Comparison of ENCODE assay signal across 16 cellular contexts in the genomic region with DNA sequence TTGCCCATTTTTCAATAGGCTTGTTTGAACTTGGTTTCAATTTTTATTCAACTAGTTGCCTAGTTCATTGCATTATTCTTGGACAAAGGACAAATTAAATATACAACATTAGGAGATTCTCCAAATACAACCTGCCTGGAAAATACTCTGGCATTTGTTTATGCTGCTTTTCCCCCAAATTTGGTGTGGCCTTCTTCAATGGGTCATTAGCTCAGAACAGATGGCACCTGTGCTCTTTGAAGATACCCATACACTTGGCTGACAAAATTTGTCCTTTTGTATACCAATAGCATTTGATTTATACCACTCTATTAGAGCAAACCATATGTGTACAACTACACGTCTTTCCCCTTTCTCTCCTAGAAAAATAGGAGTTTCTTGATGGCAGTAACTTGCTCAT. TPM values are rescaled to one million over a fixed set of nuclear protein-coding genes. Genes with fewer than 3 reads are reported as not detected.
DNase-seq lines count a peak whose midpoint lies in the region; ATAC-seq and TF ChIP-seq lines count a peak whose summit lies in the region.
"Had no signal": no experiment of that assay in that cellular context is flagged by ENCODE, and none has a peak within 500 bp of the region (broad histone marks: within the 10 kb centered on the region; RNA-seq: fewer than 3 reads in every experiment).

No MANE protein-coding gene starts in this region.

- H3K9me3 ChIP-seq in iPS-18a (ENCODE audit: control insufficient read depth, low read depth, low read length) (no peaks in the 10 kb centered on the region), upper lobe of right lung (no peaks in the 10 kb centered on the region), right lobe of liver (no peaks in the 10 kb centered on the region)
- H3K9me3 ChIP-seq: BE2C, Peyer's patch had no signal

- no peak for ATAC-seq in stimulated activated naive CD8-positive, alpha-beta T cell treated with anti-CD3 and anti-CD28 coated beads, Interleukin-15, Interleukin-2, amounts not matched to agents 100 U/mL and 50 U/mL, for 24 hours
- ATAC-seq in activated CD8-positive, alpha-beta T cell treated with anti-CD3 and anti-CD28 coated beads for 36 hours, result no peak
- ATAC-seq in upper lobe of right lung (no peak), right lobe of liver (no peak), GM21447 (IDR thresholded peaks at IDR 0.05; ENCODE audit: unreplicated experiment) (no peak)

- WGBS in right lobe of liver (ENCODE audit: insufficient coverage, low coverage, low lambda C conversion rate, missing lambda C conversion rate), result 80% methylated on average over 1 of the region's 1 CpG

- peaks cover 47% of the 10 kb centered on the region for H3K4me1 Mint-ChIP-seq in stimulated activated naive CD8-positive, alpha-beta T cell treated with anti-CD3 and anti-CD28 coated beads, Interleukin-15, Interleukin-2, amounts not matched to agents 100 ng/mL and 50 ng/mL, for 24 hours (ENCODE audit: low read depth)
- H3K4me1 Mint-ChIP-seq in activated CD8-positive, alpha-beta T cell treated with anti-CD3 and anti-CD28 coated beads for 36 hours (ENCODE audit: low read depth), result peaks cover 31% of the 10 kb centered on the region

- no peaks in the 10 kb centered on the region for H3K27me3 Mint-ChIP-seq in stimulated activated naive CD8-positive, alpha-beta T cell treated with anti-CD3 and anti-CD28 coated beads, Interleukin-15, Interleukin-2, amounts not matched to agents 100 ng/mL and 50 ng/mL, for 24 hours
- no peaks in the 10 kb centered on the region for H3K27me3 Mint-ChIP-seq in activated CD8-positive, alpha-beta T cell treated with anti-CD3 and anti-CD28 coated beads for 36 hours

- H3K4me3 ChIP-seq in iPS-18a (ENCODE audit: low read length) (peak overlapping the region; percentile 96), upper lobe of right lung (peak overlapping the region; percentile 97), right lobe of liver (no peak overlapping the region)

- no peak for TF ChIP-seq CTCF in activated CD8-positive, alpha-beta T cell treated with anti-CD3 and anti-CD28 coated beads for 36 hours (IDR thresholded peaks at IDR 0.05)
- TF ChIP-seq CTCF in upper lobe of right lung (IDR thresholded peaks at IDR 0.05), result no peak
- no peak for TF ChIP-seq CTCF in right lobe of liver (IDR thresholded peaks at IDR 0.05)
- TF ChIP-seq CTCF in GM10248 (IDR thresholded peaks at IDR 0.05; ENCODE audit: control extremely low read depth, extremely low read depth, low read depth, missing control alignments), result no peak

- intact Hi-C loops in activated CD8-positive, alpha-beta T cell treated with anti-CD3 and anti-CD28 coated beads for 36 hours (cut with micrococcal nuclease), result no loop called here
- intact Hi-C loops in upper lobe of right lung (cut with DNase I), result no loop called here
- intact Hi-C loops in right lobe of liver (cut with DNase I), result no loop called here

- CTCF ChIA-PET in activated CD8-positive, alpha-beta T cell treated with anti-CD3 and anti-CD28 coated beads for 36 hours (lab: Charles Lee), result no interaction called here
- CTCF ChIA-PET in GM10248 (lab: Yijun Ruan, JAX), result no interaction called here

- POLR2A ChIA-PET in activated CD8-positive, alpha-beta T cell treated with anti-CD3 and anti-CD28 coated beads for 36 hours (lab: Charles Lee), result no interaction called here
- POLR2A ChIA-PET in GM10248 (lab: Yijun Ruan, JAX), result no interaction called here

- peaks cover 9% of the 10 kb centered on the region for H3K9me3 Mint-ChIP-seq in stimulated activated naive CD8-positive, alpha-beta T cell treated with anti-CD3 and anti-CD28 coated beads, Interleukin-15, Interleukin-2, amounts not matched to agents 100 ng/mL and 50 ng/mL, for 24 hours
- peaks cover 14% of the 10 kb centered on the region for H3K9me3 Mint-ChIP-seq in activated CD8-positive, alpha-beta T cell treated with anti-CD3 and anti-CD28 coated beads for 36 hours

- H3K27ac ChIP-seq in iPS-18a (ENCODE audit: low read length), result no peak overlapping the region
- no peak overlapping the region for H3K27ac ChIP-seq in upper lobe of right lung
- no peak overlapping the region for H3K27ac ChIP-seq in right lobe of liver
- H3K27ac ChIP-seq: Peyer's patch had no signal

- peak overlapping the region; percentile 20 for H3K9ac ChIP-seq in iPS-18a (ENCODE audit: low read length)

- H3K4me1 ChIP-seq in iPS-18a (ENCODE audit: control insufficient read depth, low read depth, low read length) (peaks cover 5% of the 10 kb centered on the region), upper lobe of right lung (peaks cover 12% of the 10 kb centered on the region), right lobe of liver (peaks cover 0 to 21% (median 3%) of the 10 kb centered on the region in 4 donors)
- H3K4me1 ChIP-seq: BE2C had no signal

- no peak overlapping the region for H3K27ac Mint-ChIP-seq in stimulated activated naive CD8-positive, alpha-beta T cell treated with anti-CD3 and anti-CD28 coated beads, Interleukin-15, Interleukin-2, amounts not matched to agents 100 ng/mL and 50 ng/mL, for 24 hours
- peak overlapping the region; percentile 17 for H3K27ac Mint-ChIP-seq in activated CD8-positive, alpha-beta T cell treated with anti-CD3 and anti-CD28 coated beads for 36 hours

- DNase-seq in stimulated activated naive CD8-positive, alpha-beta T cell treated with anti-CD3 and anti-CD28 coated beads, Interleukin-15, Interleukin-2, amounts not matched to agents 100 U/mL and 50 U/mL, for 24 hours, result no peak
- DNase-seq in activated CD8-positive, alpha-beta T cell treated with anti-CD3 and anti-CD28 coated beads for 36 hours, result no peak
- DNase-seq in upper lobe of right lung (no peak), right lobe of liver (no peak), GM10248 (ENCODE audit: extremely low spot score) (no peak)
- DNase-seq: BE2C; islet precursor cell; NCI-H226; Peyer's patch; stimulated activated CD4-positive, alpha-beta T cell treated with anti-CD3 and anti-CD28 coated beads, Interleukin-4, amount 100 ng/mL, for 1 hour; stimulated activated naive CD4-positive, alpha-beta T cell treated with Interleukin-2 at 50 U/mL for 16 hours; T-helper 9 cell had no signal

- H3K36me3 Mint-ChIP-seq in stimulated activated naive CD8-positive, alpha-beta T cell treated with anti-CD3 and anti-CD28 coated beads, Interleukin-15, Interleukin-2, amounts not matched to agents 100 ng/mL and 50 ng/mL, for 24 hours (ENCODE audit: low read depth), result peaks cover 66% of the 10 kb centered on the region
- H3K36me3 Mint-ChIP-seq in activated CD8-positive, alpha-beta T cell treated with anti-CD3 and anti-CD28 coated beads for 36 hours (ENCODE audit: low read depth), result peaks cover 64% of the 10 kb centered on the region

- H3K27me3 ChIP-seq in iPS-18a (ENCODE audit: control insufficient read depth, insufficient read depth, low read length), result no peaks in the 10 kb centered on the region
- no peaks in the 10 kb centered on the region for H3K27me3 ChIP-seq in upper lobe of right lung
- no peaks in the 10 kb centered on the region for H3K27me3 ChIP-seq in right lobe of liver
- H3K27me3 ChIP-seq: BE2C, Peyer's patch had no signal

- H3K36me3 ChIP-seq in iPS-18a (ENCODE audit: control insufficient read depth, low read depth, low read length) (no peaks in the 10 kb centered on the region), upper lobe of right lung (no peaks in the 10 kb centered on the region), right lobe of liver (no peaks in the 10 kb centered on the region)
- H3K36me3 ChIP-seq: BE2C had no signal

- TF ChIP-seq POLR2A in right lobe of liver (IDR thresholded peaks at IDR 0.05), result no peak

- peak overlapping the region; percentile 51 for H3K4me3 Mint-ChIP-seq in stimulated activated naive CD8-positive, alpha-beta T cell treated with anti-CD3 and anti-CD28 coated beads, Interleukin-15, Interleukin-2, amounts not matched to agents 100 ng/mL and 50 ng/mL, for 24 hours
- peak overlapping the region; percentile 95 for H3K4me3 Mint-ChIP-seq in activated CD8-positive, alpha-beta T cell treated with anti-CD3 and anti-CD28 coated beads for 36 hours

RNA-seq across cellular contexts. Expression of a gene that starts 35.7 kb away (rescaled TPM):
- total RNA-seq in activated CD8-positive, alpha-beta T cell treated with anti-CD3 and anti-CD28 coated beads for 36 hours, result 100 to 1,000 TPM; 123 to 130 TPM
- total RNA-seq in upper lobe of right lung (49.3 TPM), right lobe of liver (10 to 100 TPM in 4 of 6 experiments, 1 to 10 TPM in 2; 8.6 to 24.9 (median 16.9) TPM)

RNA-seq across cellular contexts. Expression of a gene that starts 35.9 kb away (rescaled TPM):
- 1 to 10 TPM; 3.3 to 4.2 TPM for total RNA-seq in activated CD8-positive, alpha-beta T cell treated with anti-CD3 and anti-CD28 coated beads for 36 hours
- total RNA-seq in upper lobe of right lung, result 0.17 TPM
- under 1 TPM; 0.37 to 0.91 (median 0.74) TPM for total RNA-seq in right lobe of liver

RNA-seq across cellular contexts. Expression of a gene that starts 46.4 kb away (rescaled TPM):
- not detected for total RNA-seq in activated CD8-positive, alpha-beta T cell treated with anti-CD3 and anti-CD28 coated beads for 36 hours
- 1.9 TPM for total RNA-seq in upper lobe of right lung
- total RNA-seq in right lobe of liver, result under 1 TPM in 5 of 6 experiments, not detected in 1; 0.24 to 0.68 (median 0.40) TPM
- total RNA-seq: HT-29, Peyer's patch had no signal

Comparison
In these comparisons a context has a peak if more than half of its experiments do, and no peak if none do; other contexts are left out.
1. H3K4me3 ChIP-seq: peak in iPS-18a (single experiment) and upper lobe of right lung (single experiment); none in right lobe of liver (0 of 3).